8 cellular contexts compared by ENCODE assay signal in genomic region chrX:44875185-44875489, GRCh38. TPM values are rescaled to one million over a fixed set of nuclear protein-coding genes. Genes with fewer than 3 reads are reported as not detected.
DNase-seq lines count a peak whose midpoint lies in the region; ATAC-seq, FAIRE-seq and TF ChIP-seq lines count a peak whose summit lies in the region.

No MANE protein-coding gene starts in this region.

- no peaks in the 10 kb centered on the region for H4K20me1 ChIP-seq in DOHH2 (ENCODE audit: control insufficient read depth, insufficient read depth, low read depth, low read length)

- peak overlapping the region; percentile 58 for H3K4me2 ChIP-seq in DOHH2 (ENCODE audit: low read length)

- no peak overlapping the region for H3K27ac ChIP-seq in DOHH2 (ENCODE audit: low read depth, low read length)
- peak overlapping the region; percentile 96 to 99 (median 97) for H3K27ac ChIP-seq in esophagus squamous epithelium
- peak overlapping the region in 1 of 2 donors; percentile 96 for H3K27ac ChIP-seq in prostate gland

- DNase-seq in RCC 7860 (ENCODE audit: low spot score), result no peak
- DNase-seq in esophagus squamous epithelium (lab: John Stamatoyannopoulos, UW), result no peak
- DNase-seq in prostate gland (ENCODE audit: low spot score), result no peak
- no peak for DNase-seq in NCI-H510A (lab: John Stamatoyannopoulos, UW)

- no peaks in the 10 kb centered on the region for H3K9me2 ChIP-seq in DOHH2 (replicated peaks; ENCODE audit: control insufficient read depth, low read length)

- H3K4me1 ChIP-seq in DOHH2 (ENCODE audit: control insufficient read depth, low read length) (peaks cover 40% of the 10 kb centered on the region), esophagus squamous epithelium (peaks cover 0 to 40% (median 12%) of the 10 kb centered on the region in 3 donors), prostate gland (replicated peaks) (no peaks in the 10 kb centered on the region)

- intact Hi-C loops in esophagus squamous epithelium (cut with DNase I), result no loop called here
- intact Hi-C loops in prostate gland (cut with DNase I), result loop anchor here (10.0 kb wide), 1 partner anchor 190 kb away; no protein-coding TSS in a partner anchor

- H3K9me3 ChIP-seq in DOHH2 (ENCODE audit: control insufficient read depth, insufficient read depth, low read length), result no peaks in the 10 kb centered on the region
- H3K9me3 ChIP-seq in esophagus squamous epithelium, result no peaks in the 10 kb centered on the region
- H3K9me3 ChIP-seq in prostate gland, result no peaks in the 10 kb centered on the region

- WGBS in esophagus squamous epithelium, 2 donors, result 1 to 21% methylated on average over 5 of the region's 5 CpGs
- 2% methylated on average over 5 of the region's 5 CpGs for WGBS in prostate gland

- H3K4me3 ChIP-seq in DOHH2 (ENCODE audit: low read length), result peak overlapping the region; percentile 91
- H3K4me3 ChIP-seq in esophagus squamous epithelium, result peak overlapping the region; percentile 65 to 84 (median 82)
- peak overlapping the region; percentile 73 to 81 for H3K4me3 ChIP-seq in prostate gland

- TF ChIP-seq CTCF in DOHH2 (IDR thresholded peaks at IDR 0.05; ENCODE audit: low read depth, low read length, poor library complexity, severe bottlenecking), result no peak
- TF ChIP-seq CTCF in esophagus squamous epithelium (IDR thresholded peaks at IDR 0.05), result no peak
- TF ChIP-seq CTCF in prostate gland (IDR thresholded peaks at IDR 0.05), result no peak

- peak; percentile 20 for FAIRE-seq in RCC 7860 (lab: Jason Lieb, UNC)

- H3F3A ChIP-seq in DOHH2 (ENCODE audit: control insufficient read depth, insufficient read depth), result no peaks in the 10 kb centered on the region

- H3K79me2 ChIP-seq in DOHH2 (ENCODE audit: control insufficient read depth, low read length), result peaks cover 86% of the 10 kb centered on the region

- ATAC-seq in HG03025 (IDR thresholded peaks at IDR 0.05; ENCODE audit: low FRiP score, unreplicated experiment) (no peak), HG03280 (IDR thresholded peaks at IDR 0.05; ENCODE audit: unreplicated experiment) (no peak), GM18868 (IDR thresholded peaks at IDR 0.05; ENCODE audit: unreplicated experiment) (no peak)

- H3K36me3 ChIP-seq in DOHH2 (ENCODE audit: control insufficient read depth, low read length) (peaks cover 14% of the 10 kb centered on the region), esophagus squamous epithelium (no peaks in the 10 kb centered on the region), prostate gland (no peaks in the 10 kb centered on the region)

- H3K27me3 ChIP-seq in DOHH2 (ENCODE audit: control insufficient read depth, low read length), result no peaks in the 10 kb centered on the region
- no peaks in the 10 kb centered on the region for H3K27me3 ChIP-seq in esophagus squamous epithelium
- H3K27me3 ChIP-seq in prostate gland (replicated peaks; ENCODE audit: insufficient read depth), result no peaks in the 10 kb centered on the region

- TF ChIP-seq POLR2A in esophagus squamous epithelium (IDR thresholded peaks at IDR 0.05) (no peak), prostate gland (IDR thresholded peaks at IDR 0.05) (no peak)

RNA-seq across cellular contexts. Expression of gene KDM6A, which starts 2.1 kb away (rescaled TPM):
- total RNA-seq in esophagus squamous epithelium (10 to 100 TPM; 24.4 to 29.7 (median 26.8) TPM), prostate gland (10 to 100 TPM; 30.1 to 45.1 TPM)

RNA-seq across cellular contexts. Expression of gene DUSP21, which starts 31.3 kb away (rescaled TPM):
- total RNA-seq in esophagus squamous epithelium (not detected), prostate gland (1 to 10 TPM in 1 of 2 donors, not detected in 1; 5.1 TPM)
